Comparison of ENCODE assay signal across 8 cellular contexts in the genomic region with DNA sequence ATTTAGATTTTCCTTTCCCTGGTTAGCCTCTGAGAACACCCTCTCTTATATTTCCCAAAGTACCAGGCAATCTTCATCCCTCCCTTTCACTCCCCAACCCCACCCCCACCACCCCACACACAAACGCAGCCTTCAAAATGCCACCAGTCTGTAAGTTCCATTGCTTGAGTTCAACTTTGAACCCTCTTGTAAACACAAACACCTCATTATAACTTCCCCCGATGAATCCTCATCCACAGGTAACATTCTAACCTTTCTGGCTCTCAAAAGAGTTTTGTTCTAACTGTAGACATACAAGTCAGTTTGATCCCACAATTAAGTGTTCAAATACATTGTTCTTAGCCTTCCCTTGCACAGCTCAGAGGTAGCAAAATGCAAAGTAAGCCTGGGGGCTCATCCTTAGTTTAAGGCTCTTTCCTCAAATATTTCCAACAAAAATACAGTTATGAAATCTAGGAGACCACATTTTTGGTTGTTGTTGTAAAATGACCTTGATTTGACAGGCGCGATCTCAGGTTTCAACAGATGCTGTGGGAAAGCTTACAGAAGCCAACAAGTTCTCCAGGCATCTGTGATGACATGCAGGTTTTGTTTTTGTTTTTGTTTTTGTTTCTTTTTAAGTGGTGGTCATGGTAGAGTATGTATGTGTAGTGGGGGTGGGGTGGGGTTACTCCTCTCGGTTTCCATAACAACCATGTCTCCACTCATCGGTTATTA.
DNase-seq lines count a peak whose midpoint lies in the region; ATAC-seq and TF ChIP-seq lines count a peak whose summit lies in the region.

No MANE protein-coding gene starts in this region.

- H3K27me3 Mint-ChIP-seq in naive B cell: no peaks in the 10 kb centered on the region

- ATAC-seq in GM21529 (IDR thresholded peaks at IDR 0.05; ENCODE audit: unreplicated experiment) (peak; percentile 41), naive B cell (ENCODE audit: low read depth in 2 of 2) (peak; percentile 42 to 47)

- peak; percentile 3 for DNase-seq in NCI-H526 treated with DMSO at 0.1 percent for 48 hours (lab: John Stamatoyannopoulos, UW)
- DNase-seq in NCI-H526 (lab: John Stamatoyannopoulos, UW): no peak
- DNase-seq in KG1 (lab: John Stamatoyannopoulos, UW): peak; percentile 21
- peak; percentile 63 to 64 for DNase-seq in cardiac fibroblast (ENCODE audit: low read depth in 2 of 2)
- peak; percentile 50 for DNase-seq in naive B cell
- DNase-seq in hippocampal formation (lab: John Stamatoyannopoulos, UW): no peak
- DNase-seq in NCI-H187 (lab: John Stamatoyannopoulos, UW): no peak

- H3K4me1 Mint-ChIP-seq in naive B cell: peaks cover 54 to 78% (median 60%) of the 10 kb centered on the region in 3 donors

- H3K27ac Mint-ChIP-seq in naive B cell: peak overlapping the region; percentile 89 to 95 (median 90)

- H3K36me3 Mint-ChIP-seq in naive B cell: peaks cover 0 to under 1% of the 10 kb centered on the region in 2 donors

- H3K4me3 ChIP-seq in cardiac fibroblast (replicated peaks in 1 of 2; ENCODE audit: low read depth in 2 of 2, low read length in 2 of 2): no peak overlapping the region

- H3K4me3 Mint-ChIP-seq in naive B cell: peak overlapping the region; percentile 87 to 96 (median 94)

- no peak for TF ChIP-seq CTCF in cardiac fibroblast (IDR thresholded peaks at IDR 0.05; ENCODE audit: low read depth, low read length)

- no peaks in the 10 kb centered on the region for H3K9me3 Mint-ChIP-seq in naive B cell

Comparison
In these comparisons a context has a peak if more than half of its experiments do, and no peak if none do; other contexts are left out.
1. DNase-seq: peak in NCI-H526 treated with DMSO at 0.1 percent for 48 hours (single experiment), KG1 (single experiment), cardiac fibroblast (2 of 2) and naive B cell (single experiment); none in NCI-H526 (0 of 2), hippocampal formation (0 of 2) and NCI-H187 (0 of 2).